Comparison of ENCODE assay signal across 15 cellular contexts in the genomic region with DNA sequence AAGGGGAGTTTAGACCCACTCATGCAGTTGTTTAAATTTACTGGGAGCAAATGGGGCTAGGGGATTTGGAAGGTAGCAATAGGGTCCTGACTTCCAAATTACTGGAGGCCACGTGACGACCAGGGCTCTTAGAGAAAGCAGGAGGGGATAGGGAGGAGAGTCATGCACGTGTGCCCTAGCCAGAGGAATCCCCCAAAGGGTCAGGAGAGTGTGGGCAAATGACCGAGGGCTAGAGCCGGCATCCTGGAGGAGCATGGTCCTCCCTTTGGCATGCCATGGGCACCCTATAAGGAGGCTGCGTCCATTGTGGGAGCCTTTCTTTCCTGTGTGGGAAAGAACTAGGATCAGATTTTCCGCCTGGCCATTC. TPM values are rescaled to one million over a fixed set of nuclear protein-coding genes. Genes with fewer than 3 reads are reported as not detected.
DNase-seq lines count a peak whose midpoint lies in the region; ATAC-seq and TF ChIP-seq lines count a peak whose summit lies in the region.
"Had no signal": no experiment of that assay in that cellular context is flagged by ENCODE, and none has a peak within 500 bp of the region (broad histone marks: within the 10 kb centered on the region; RNA-seq: fewer than 3 reads in every experiment).

No MANE protein-coding gene starts in this region.

- peak; percentile 17 for DNase-seq in iPS-NIHi11 (ENCODE audit: low spot score)
- DNase-seq in SK-N-SH, result no peak
- DNase-seq in NCI-H2171 treated with DMSO at 0.1 percent for 48 hours (lab: John Stamatoyannopoulos, UW), result no peak
- no peak for DNase-seq in AG20443 (ENCODE audit: low spot score)
- DNase-seq: CD4-positive, CD25-positive, alpha-beta regulatory T cell; DMS53; KG1 had no signal

- no peak for TF ChIP-seq EP300 in SK-N-SH (IDR thresholded peaks at IDR 0.05; ENCODE audit: borderline replicate concordance in 1 of 2, low read depth in 1 of 2, low read length in 1 of 2)

- no peak for TF ChIP-seq RAD21 in SK-N-SH (IDR thresholded peaks at IDR 0.05; ENCODE audit: low read length)

- H4K20me1 ChIP-seq in SK-N-SH (ENCODE audit: insufficient read depth), result no peaks in the 10 kb centered on the region

- no peaks in the 10 kb centered on the region for H3K36me3 ChIP-seq in HUES48 (ENCODE audit: control insufficient read depth, insufficient read depth, low read length)
- no peaks in the 10 kb centered on the region for H3K36me3 ChIP-seq in ectodermal cell (ENCODE audit: control insufficient read depth, insufficient read depth, low read length)
- no peaks in the 10 kb centered on the region for H3K36me3 ChIP-seq in SK-N-SH (replicated peaks in 1 of 2; ENCODE audit: control insufficient read depth in 1 of 2, insufficient read depth in 2 of 2, low read length in 1 of 2)
- H3K36me3 ChIP-seq: BLaER1 treated with 17β-estradiol and CSF1 and Interleukin-3, amounts not matched to agents 10 nM and 100 nM; HAP-1 had no signal

- H3K27me3 ChIP-seq in HUES48 (ENCODE audit: control insufficient read depth, insufficient read depth, low read length) (no peaks in the 10 kb centered on the region), ectodermal cell (ENCODE audit: control insufficient read depth, insufficient read depth, low read length, poor library complexity, severe bottlenecking) (no peaks in the 10 kb centered on the region), SK-N-SH (ENCODE audit: insufficient read depth) (no peaks in the 10 kb centered on the region; the same call in 1 of the 2 replicates)

- POLR2A ChIA-PET in SK-N-SH (lab: Yijun Ruan, JAX), result no interaction called here

- H3F3A ChIP-seq in SK-N-SH (replicated peaks; ENCODE audit: insufficient read depth), result no peaks in the 10 kb centered on the region

- H3K4me3 ChIP-seq in HUES48 (ENCODE audit: low read depth, low read length) (no peak overlapping the region), ectodermal cell (ENCODE audit: insufficient read depth, low read depth, low read length) (no peak overlapping the region), SK-N-SH (ENCODE audit: low read depth in 2 of 2, low read length in 1 of 2) (no peak overlapping the region)
- H3K4me3 ChIP-seq: A549; BLaER1 treated with 17β-estradiol and CSF1 and Interleukin-3, amounts not matched to agents 10 nM and 100 nM; HAP-1 had no signal

- H3K79me2 ChIP-seq in SK-N-SH (ENCODE audit: insufficient read depth), result no peaks in the 10 kb centered on the region

- H3K27ac ChIP-seq in HUES48 (ENCODE audit: low read depth, low read length), result peak overlapping the region; percentile 81
- H3K27ac ChIP-seq in ectodermal cell (ENCODE audit: insufficient read depth, low read depth, low read length, poor library complexity, severe bottlenecking), result peak overlapping the region; percentile 55
- H3K27ac ChIP-seq in SK-N-SH (ENCODE audit: low read depth in 2 of 2, low read length in 1 of 2), result no peak overlapping the region
- H3K27ac ChIP-seq: A549; BLaER1 treated with 17β-estradiol and CSF1 and Interleukin-3, amounts not matched to agents 10 nM and 100 nM; HL-60 had no signal

- WGBS in ectodermal cell, 2 experiments, result 5 to 9% methylated on average over 7 of the region's 7 CpGs
- WGBS in SK-N-SH (ENCODE audit: low lambda C conversion rate), result 19% methylated on average over 7 of the region's 7 CpGs

- H2AFZ ChIP-seq in SK-N-SH (ENCODE audit: low read depth), result no peak overlapping the region

- H3K4me1 ChIP-seq in HUES48 (ENCODE audit: control insufficient read depth, insufficient read depth, low read length) (peaks cover 71% of the 10 kb centered on the region), ectodermal cell (ENCODE audit: control insufficient read depth, insufficient read depth, low read length) (no peaks in the 10 kb centered on the region), SK-N-SH (ENCODE audit: control insufficient read depth in 1 of 2, insufficient read depth in 2 of 2, low read depth in 1 of 2, low read length in 1 of 2) (no peaks in the 10 kb centered on the region)
- H3K4me1 ChIP-seq: A549; BLaER1 treated with 17β-estradiol and CSF1 and Interleukin-3, amounts not matched to agents 10 nM and 100 nM had no signal

- no peak for TF ChIP-seq CTCF in SK-N-SH (IDR thresholded peaks at IDR 0.05)

- CTCF ChIA-PET in SK-N-SH (lab: Yijun Ruan, JAX), result no interaction called here

- H3K9me3 ChIP-seq in HUES48 (ENCODE audit: control insufficient read depth, insufficient read depth, low read length) (no peaks in the 10 kb centered on the region), ectodermal cell (ENCODE audit: control insufficient read depth, low read length) (no peaks in the 10 kb centered on the region), SK-N-SH (no peaks in the 10 kb centered on the region)
- H3K9me3 ChIP-seq: A549, HAP-1 had no signal

- ATAC-seq in HG02571 (IDR thresholded peaks at IDR 0.05; ENCODE audit: unreplicated experiment), result no peak
- ATAC-seq: A549 had no signal

- H3K9ac ChIP-seq in HUES48 (ENCODE audit: low read depth, low read length) (peak overlapping the region; percentile 17; the same call in 1 of the 2 replicates), SK-N-SH (no peak overlapping the region)
- H3K9ac ChIP-seq: BLaER1 treated with 17β-estradiol and CSF1 and Interleukin-3, amounts not matched to agents 10 nM and 100 nM had no signal

- no peaks in the 10 kb centered on the region for H3K9me2 ChIP-seq in SK-N-SH

- H3K4me2 ChIP-seq in SK-N-SH, result no peak overlapping the region
- H3K4me2 ChIP-seq: A549; BLaER1 treated with 17β-estradiol and CSF1 and Interleukin-3, amounts not matched to agents 10 nM and 100 nM had no signal

TF ChIP-seq in SK-N-SH, 30 proteins besides CTCF, POLR2A, EP300 and RAD21:
- TF ChIP-seq RCOR1 (IDR thresholded peaks at IDR 0.05; ENCODE audit: low read length) (no peak), MEF2A (IDR thresholded peaks at IDR 0.05; ENCODE audit: borderline replicate concordance, low read depth) (no peak), GATA2 (CRISPR knock-in tag; IDR thresholded peaks at IDR 0.05) (no peak), NFIC (IDR thresholded peaks at IDR 0.05; ENCODE audit: borderline replicate concordance) (no peak), FOXM1 (IDR thresholded peaks at IDR 0.05; ENCODE audit: low read depth) (no peak), SMC3 (IDR thresholded peaks at IDR 0.05; ENCODE audit: low read depth, low read length) (no peak), TEAD4 (IDR thresholded peaks at IDR 0.05; ENCODE audit: borderline replicate concordance, insufficient read depth) (no peak), FOXJ3 (CRISPR knock-in tag; IDR thresholded peaks at IDR 0.05) (no peak), POLR2AphosphoS5 (IDR thresholded peaks at IDR 0.05; ENCODE audit: low read depth, low read length) (no peak), ELF1 (IDR thresholded peaks at IDR 0.05) (no peak), EZH2phosphoT487 (IDR thresholded peaks at IDR 0.05; ENCODE audit: borderline replicate concordance, low read depth) (no peak)
- TF ChIP-seq, protein P1, sequence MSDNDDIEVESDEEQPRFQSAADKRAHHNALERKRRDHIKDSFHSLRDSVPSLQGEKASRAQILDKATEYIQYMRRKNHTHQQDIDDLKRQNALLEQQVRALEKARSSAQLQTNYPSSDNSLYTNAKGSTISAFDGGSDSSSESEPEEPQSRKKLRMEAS (IDR thresholded peaks at IDR 0.05; ENCODE audit: low read depth), result no peak
- TF ChIP-seq, protein P2, sequence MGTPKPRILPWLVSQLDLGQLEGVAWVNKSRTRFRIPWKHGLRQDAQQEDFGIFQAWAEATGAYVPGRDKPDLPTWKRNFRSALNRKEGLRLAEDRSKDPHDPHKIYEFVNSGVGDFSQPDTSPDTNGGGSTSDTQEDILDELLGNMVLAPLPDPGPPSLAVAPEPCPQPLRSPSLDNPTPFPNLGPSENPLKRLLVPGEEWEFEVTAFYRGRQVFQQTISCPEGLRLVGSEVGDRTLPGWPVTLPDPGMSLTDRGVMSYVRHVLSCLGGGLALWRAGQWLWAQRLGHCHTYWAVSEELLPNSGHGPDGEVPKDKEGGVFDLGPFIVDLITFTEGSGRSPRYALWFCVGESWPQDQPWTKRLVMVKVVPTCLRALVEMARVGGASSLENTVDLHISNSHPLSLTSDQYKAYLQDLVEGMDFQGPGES (IDR thresholded peaks at IDR 0.05; ENCODE audit: low read depth, low read length), result no peak
- TF ChIP-seq, protein P3, sequence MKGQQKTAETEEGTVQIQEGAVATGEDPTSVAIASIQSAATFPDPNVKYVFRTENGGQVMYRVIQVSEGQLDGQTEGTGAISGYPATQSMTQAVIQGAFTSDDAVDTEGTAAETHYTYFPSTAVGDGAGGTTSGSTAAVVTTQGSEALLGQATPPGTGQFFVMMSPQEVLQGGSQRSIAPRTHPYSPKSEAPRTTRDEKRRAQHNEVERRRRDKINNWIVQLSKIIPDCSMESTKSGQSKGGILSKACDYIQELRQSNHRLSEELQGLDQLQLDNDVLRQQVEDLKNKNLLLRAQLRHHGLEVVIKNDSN (IDR thresholded peaks at IDR 0.05; ENCODE audit: borderline replicate concordance, low read depth), result no peak

RNA-seq across cellular contexts. Expression of a gene that starts 25.5 kb away (rescaled TPM):
- polyA plus RNA-seq in ectodermal cell (2013, experiment 1 of 4), result 19.8 TPM
- polyA plus RNA-seq in ectodermal cell (2013, experiment 2 of 4), result 22.6 TPM
- 17.4 TPM for polyA plus RNA-seq in ectodermal cell (2013, experiment 3 of 4)
- 21.5 TPM for polyA plus RNA-seq in ectodermal cell (2013, experiment 4 of 4)
- polyA plus RNA-seq in SK-N-SH (2012; rRNA removed), result 0.05 and 0.16 TPM in 2 replicates
- 0.13 and 0.14 TPM in 2 replicates for polyA plus RNA-seq in SK-N-SH (2012; cell fraction: cytosol; rRNA removed)
- polyA plus RNA-seq in SK-N-SH (2012; cell fraction: nucleus; rRNA removed), result 0.18 and 0.21 TPM in 2 replicates
- polyA plus RNA-seq: CD4-positive, CD25-positive, alpha-beta regulatory T cell; IgD-negative memory B cell had no signal

Comparison
In these comparisons a context has a peak if more than half of its experiments do, and no peak if none do; other contexts are left out.
1. H3K27ac ChIP-seq: peak in HUES48 (single experiment) and ectodermal cell (single experiment); none in SK-N-SH (0 of 2).